ENCODE assay signal across 20 cellular contexts in the genomic region with DNA sequence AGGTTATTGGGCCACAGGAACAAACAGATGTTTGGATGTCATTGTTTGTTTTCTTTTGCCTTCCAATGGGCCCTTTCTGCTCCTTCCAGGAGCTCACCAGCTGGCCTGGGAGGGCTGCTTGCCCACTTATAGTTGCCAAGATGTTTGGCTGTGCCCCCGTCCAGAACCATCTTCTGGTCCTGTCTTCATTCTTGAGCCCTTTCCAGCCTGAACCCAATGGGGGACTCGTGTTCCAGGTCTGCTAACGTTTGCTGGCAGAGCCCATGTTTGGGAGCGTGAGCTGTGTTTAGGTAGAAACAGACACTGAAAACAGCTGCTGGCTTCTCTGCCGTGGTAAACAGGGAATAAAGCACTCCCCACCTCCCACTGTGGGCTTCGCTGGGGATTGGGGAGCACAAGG.
"Had no signal": no experiment of that assay in that cellular context is flagged by ENCODE, and none has a peak within 500 bp of the region (broad histone marks: within the 10 kb centered on the region; RNA-seq: fewer than 3 reads in every experiment).

No MANE protein-coding gene starts in this region.

- H3K27ac ChIP-seq: ascending aorta had no signal

- H3K4me1 ChIP-seq: ascending aorta had no signal

- H3K27me3 Mint-ChIP-seq: brain had no signal

- H3K36me3 Mint-ChIP-seq: activated naive CD4-positive, alpha-beta T cell treated with anti-CD3 and anti-CD28 coated beads, Interleukin-2, amount 50 U/mL, for 24 hours; brain had no signal

- H3K9me3 Mint-ChIP-seq: activated CD8-positive, alpha-beta T cell treated with anti-CD3 and anti-CD28 coated beads for 36 hours; activated naive CD4-positive, alpha-beta T cell treated with anti-CD3 and anti-CD28 coated beads, Interleukin-2, amount 50 U/mL, for 24 hours; activated naive CD8-positive, alpha-beta T cell treated with anti-CD3 and anti-CD28 coated beads, Interleukin-2, amount 50 U/mL, for 24 hours; activated T-helper 2 cell treated with anti-CD3 and anti-CD28 coated beads, Interferon-gamma antibody, Interleukin-2, Interleukin-4, amounts not matched to agents 10 μg/mL and 5 μg/mL and 100 μg/mL, durations not matched to agents 14 hours and 24 hours and 36 hours; central memory CD8-positive, alpha-beta T cell; IgD-negative memory B cell; T-helper 1 cell treated with Interleukin-12 subunit alpha and Interleukin-12 subunit beta and Interleukin-4 antibody, amounts not matched to agents 30 μg/mL and 1 μg/mL, for 36 hours had no signal

- H3K4me3 ChIP-seq: ascending aorta had no signal

- H3K9me3 ChIP-seq: ascending aorta had no signal

- H3K27ac Mint-ChIP-seq: activated CD8-positive, alpha-beta T cell treated with anti-CD3 and anti-CD28 coated beads for 36 hours; activated naive CD4-positive, alpha-beta T cell treated with anti-CD3 and anti-CD28 coated beads, Interleukin-2, amount 50 U/mL, for 24 hours; activated naive CD8-positive, alpha-beta T cell treated with anti-CD3 and anti-CD28 coated beads, Interleukin-2, amount 50 U/mL, for 24 hours; activated T-helper 2 cell treated with anti-CD3 and anti-CD28 coated beads, Interferon-gamma antibody, Interleukin-2, Interleukin-4, amounts not matched to agents 10 μg/mL and 5 μg/mL and 100 μg/mL, durations not matched to agents 14 hours and 24 hours and 36 hours; IgD-negative memory B cell; T-helper 1 cell treated with Interleukin-12 subunit alpha and Interleukin-12 subunit beta and Interleukin-4 antibody, amounts not matched to agents 30 μg/mL and 1 μg/mL, for 36 hours had no signal

- H3K36me3 ChIP-seq: ascending aorta had no signal

- H3K27me3 ChIP-seq: ascending aorta had no signal

- DNase-seq: activated CD4-positive, alpha-beta T cell treated with anti-CD3 and anti-CD28 coated beads for 4 hours; activated CD8-positive, alpha-beta T cell treated with anti-CD3 and anti-CD28 coated beads for 36 hours; activated naive CD4-positive, alpha-beta T cell; activated naive CD8-positive, alpha-beta T cell treated with anti-CD3 and anti-CD28 coated beads, Interleukin-2, amount 50 U/mL, for 24 hours; activated T-cell treated with anti-CD3 and anti-CD28 coated beads, Interleukin-2, amount 50 U/mL, for 48 hours; amniotic stem cell; KG1; NCI-H1048; NCI-H146; NCI-H187 treated with DMSO at 0.1 percent for 48 hours; NCI-H524; SHP77 had no signal

- ATAC-seq: activated CD4-positive, CD25-positive, alpha-beta regulatory T cell treated with anti-CD3 and anti-CD28 coated beads, Interleukin-2, amount 50 U/mL, for 24 hours; activated CD8-positive, alpha-beta T cell treated with anti-CD3 and anti-CD28 coated beads for 36 hours; activated naive CD8-positive, alpha-beta T cell treated with anti-CD3 and anti-CD28 coated beads, Interleukin-2, amount 50 U/mL, for 24 hours had no signal

- H3K4me3 Mint-ChIP-seq: activated CD8-positive, alpha-beta T cell treated with anti-CD3 and anti-CD28 coated beads for 36 hours; activated naive CD4-positive, alpha-beta T cell treated with anti-CD3 and anti-CD28 coated beads, Interleukin-2, amount 50 U/mL, for 24 hours; activated naive CD8-positive, alpha-beta T cell treated with anti-CD3 and anti-CD28 coated beads, Interleukin-2, amount 50 U/mL, for 24 hours; brain; central memory CD8-positive, alpha-beta T cell; IgD-negative memory B cell; T-helper 1 cell treated with Interleukin-12 subunit alpha and Interleukin-12 subunit beta and Interleukin-4 antibody, amounts not matched to agents 30 μg/mL and 1 μg/mL, for 36 hours had no signal
